1 cellular context compared by ENCODE assay signal in the genomic region with DNA sequence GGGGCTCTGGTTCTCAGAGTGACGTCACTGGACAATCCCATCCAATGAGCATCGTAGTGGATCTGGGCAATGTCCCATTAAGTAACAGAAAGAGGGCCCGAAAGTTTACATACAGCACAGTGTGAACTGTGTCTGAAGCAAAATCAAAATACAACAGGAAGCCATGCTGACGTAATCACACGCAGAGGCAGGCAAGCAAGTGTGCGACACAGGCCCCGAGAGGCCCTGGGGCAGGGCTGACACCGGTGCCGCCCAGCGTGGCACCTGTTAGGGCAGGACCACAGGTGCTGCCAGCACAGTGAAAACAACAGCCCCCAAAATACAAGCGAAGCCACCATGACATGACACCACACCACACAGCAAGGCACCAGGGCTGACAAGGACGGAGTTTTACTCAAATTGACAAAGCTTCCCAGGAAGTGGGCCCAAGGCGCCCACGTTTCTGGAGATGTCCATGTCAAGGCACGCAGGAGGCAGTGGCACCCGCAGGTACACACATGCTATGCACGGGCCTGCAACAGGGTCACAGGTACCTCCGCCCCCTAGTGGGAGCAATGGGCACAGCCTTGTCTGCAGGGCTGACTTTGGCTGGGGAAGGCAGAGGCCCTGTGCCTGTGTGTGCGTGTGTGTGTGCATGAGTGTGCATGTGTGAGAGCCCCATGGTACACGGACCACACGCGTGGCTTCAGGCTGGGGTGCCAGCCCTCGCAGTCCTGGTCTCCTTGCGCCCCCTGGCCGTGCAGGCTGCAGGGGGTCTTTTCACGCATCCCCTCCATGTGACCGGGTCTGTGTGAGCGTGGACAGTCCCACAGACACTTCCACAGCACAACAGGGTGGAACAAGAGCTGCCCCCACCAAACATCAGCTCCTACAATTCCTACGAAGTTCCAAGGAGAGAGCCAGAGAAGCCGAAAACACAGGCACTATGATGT.
TF ChIP-seq lines count a peak whose summit lies in the region.

No MANE protein-coding gene starts in this region.

TF ChIP-seq in K562, 482 proteins besides CTCF, POLR2A, EP300 and RAD21 (continued from another document and continues in another):
- TF ChIP-seq, protein P1, sequence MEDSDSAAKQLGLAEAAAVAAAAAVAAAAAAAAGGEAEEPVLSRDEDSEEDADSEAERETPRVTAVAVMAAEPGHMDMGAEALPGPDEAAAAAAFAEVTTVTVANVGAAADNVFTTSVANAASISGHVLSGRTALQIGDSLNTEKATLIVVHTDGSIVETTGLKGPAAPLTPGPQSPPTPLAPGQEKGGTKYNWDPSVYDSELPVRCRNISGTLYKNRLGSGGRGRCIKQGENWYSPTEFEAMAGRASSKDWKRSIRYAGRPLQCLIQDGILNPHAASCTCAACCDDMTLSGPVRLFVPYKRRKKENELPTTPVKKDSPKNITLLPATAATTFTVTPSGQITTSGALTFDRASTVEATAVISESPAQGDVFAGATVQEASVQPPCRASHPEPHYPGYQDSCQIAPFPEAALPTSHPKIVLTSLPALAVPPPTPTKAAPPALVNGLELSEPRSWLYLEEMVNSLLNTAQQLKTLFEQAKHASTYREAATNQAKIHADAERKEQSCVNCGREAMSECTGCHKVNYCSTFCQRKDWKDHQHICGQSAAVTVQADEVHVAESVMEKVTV (CRISPR knock-in tag; IDR thresholded peaks at IDR 0.05), result peak; percentile 49; the same call in 1 of the 2 replicates
- TF ChIP-seq GATAD2B (IDR thresholded peaks at IDR 0.05; ENCODE audit: borderline replicate concordance) (no peak), ZNF24 (IDR thresholded peaks at IDR 0.05) (0 out of 2 replicates have a peak, but pooled peaks have one; percentile 19), ATF3 (IDR thresholded peaks at IDR 0.05) (no peak), ATF3 (CRISPR knock-in tag; conservative IDR thresholded peaks at IDR 0.05) (no peak), ILK (tag; IDR thresholded peaks at IDR 0.05; ENCODE audit: borderline replicate concordance, low read depth) (no peak), ERF (CRISPR knock-in tag; IDR thresholded peaks at IDR 0.05) (no peak), CEBPG (CRISPR knock-in tag; IDR thresholded peaks at IDR 0.05) (0 out of 2 replicates have a peak, but pooled peaks have one; percentile 16), CEBPG (tag; conservative IDR thresholded peaks at IDR 0.05 in 1 of 2, IDR thresholded peaks at IDR 0.05 in 1 of 2) (no peak), ZNF699 (CRISPR knock-in tag; IDR thresholded peaks at IDR 0.05; ENCODE audit: insufficient replicate concordance) (no peak), STAG1 (CRISPR knock-in tag; IDR thresholded peaks at IDR 0.05; ENCODE audit: borderline replicate concordance) (no peak), TRIM28 (IDR thresholded peaks at IDR 0.05) (no peak), SMC3 (conservative IDR thresholded peaks at IDR 0.05; ENCODE audit: insufficient read depth, low read depth, low read length) (peak; percentile 69), CGGBP1 (CRISPR knock-in tag; IDR thresholded peaks at IDR 0.05) (no peak), ZFX (CRISPR knock-in tag; IDR thresholded peaks at IDR 0.05) (no peak; the same call in 1 of the 2 replicates), BRCA1 (IDR thresholded peaks at IDR 0.05) (no peak), BRCA1 (CRISPR knock-in tag; IDR thresholded peaks at IDR 0.05) (no peak), KDM5B (IDR thresholded peaks at IDR 0.05; ENCODE audit: insufficient replicate concordance, low read depth, low read length) (no peak), ZNF23 (CRISPR knock-in tag; IDR thresholded peaks at IDR 0.05) (no peak), SP1 (CRISPR knock-in tag; IDR thresholded peaks at IDR 0.05) (no peak), HNRNPL (IDR thresholded peaks at IDR 0.05; ENCODE audit: low read depth, low read length) (no peak), ZEB2 (IDR thresholded peaks at IDR 0.05) (no peak), HOXB6 (CRISPR knock-in tag; IDR thresholded peaks at IDR 0.05; ENCODE audit: borderline replicate concordance) (no peak), TCF7 (IDR thresholded peaks at IDR 0.05; ENCODE audit: borderline replicate concordance) (no peak), TARDBP (IDR thresholded peaks at IDR 0.05) (no peak), ZNF143 (CRISPR knock-in tag; IDR thresholded peaks at IDR 0.05) (no peak), SREBF2 (CRISPR knock-in tag; IDR thresholded peaks at IDR 0.05) (no peak), ZNF140 (CRISPR knock-in tag; IDR thresholded peaks at IDR 0.05) (no peak), MXI1 (IDR thresholded peaks at IDR 0.05; ENCODE audit: low read depth, low read length) (no peak), HBP1 (CRISPR knock-in tag; IDR thresholded peaks at IDR 0.05) (no peak), ELF4 (CRISPR knock-in tag; IDR thresholded peaks at IDR 0.05) (0 out of 2 replicates have a peak, but pooled peaks have one; percentile 25), SRSF9 (IDR thresholded peaks at IDR 0.05; ENCODE audit: borderline replicate concordance, low read depth, low read length) (no peak), MGA (IDR thresholded peaks at IDR 0.05) (peak; percentile 65), CAMTA2 (CRISPR knock-in tag; conservative IDR thresholded peaks at IDR 0.05) (no peak), PURB (CRISPR knock-in tag; IDR thresholded peaks at IDR 0.05; ENCODE audit: low read depth) (no peak), U2AF1 (optimal IDR thresholded peaks at IDR 0.05; ENCODE audit: low read depth, low read length) (no peak)
- TF ChIP-seq, protein P2, sequence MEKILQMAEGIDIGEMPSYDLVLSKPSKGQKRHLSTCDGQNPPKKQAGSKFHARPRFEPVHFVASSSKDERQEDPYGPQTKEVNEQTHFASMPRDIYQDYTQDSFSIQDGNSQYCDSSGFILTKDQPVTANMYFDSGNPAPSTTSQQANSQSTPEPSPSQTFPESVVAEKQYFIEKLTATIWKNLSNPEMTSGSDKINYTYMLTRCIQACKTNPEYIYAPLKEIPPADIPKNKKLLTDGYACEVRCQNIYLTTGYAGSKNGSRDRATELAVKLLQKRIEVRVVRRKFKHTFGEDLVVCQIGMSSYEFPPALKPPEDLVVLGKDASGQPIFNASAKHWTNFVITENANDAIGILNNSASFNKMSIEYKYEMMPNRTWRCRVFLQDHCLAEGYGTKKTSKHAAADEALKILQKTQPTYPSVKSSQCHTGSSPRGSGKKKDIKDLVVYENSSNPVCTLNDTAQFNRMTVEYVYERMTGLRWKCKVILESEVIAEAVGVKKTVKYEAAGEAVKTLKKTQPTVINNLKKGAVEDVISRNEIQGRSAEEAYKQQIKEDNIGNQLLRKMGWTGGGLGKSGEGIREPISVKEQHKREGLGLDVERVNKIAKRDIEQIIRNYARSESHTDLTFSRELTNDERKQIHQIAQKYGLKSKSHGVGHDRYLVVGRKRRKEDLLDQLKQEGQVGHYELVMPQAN (IDR thresholded peaks at IDR 0.05; ENCODE audit: borderline replicate concordance), result no peak
- TF ChIP-seq, protein P3, sequence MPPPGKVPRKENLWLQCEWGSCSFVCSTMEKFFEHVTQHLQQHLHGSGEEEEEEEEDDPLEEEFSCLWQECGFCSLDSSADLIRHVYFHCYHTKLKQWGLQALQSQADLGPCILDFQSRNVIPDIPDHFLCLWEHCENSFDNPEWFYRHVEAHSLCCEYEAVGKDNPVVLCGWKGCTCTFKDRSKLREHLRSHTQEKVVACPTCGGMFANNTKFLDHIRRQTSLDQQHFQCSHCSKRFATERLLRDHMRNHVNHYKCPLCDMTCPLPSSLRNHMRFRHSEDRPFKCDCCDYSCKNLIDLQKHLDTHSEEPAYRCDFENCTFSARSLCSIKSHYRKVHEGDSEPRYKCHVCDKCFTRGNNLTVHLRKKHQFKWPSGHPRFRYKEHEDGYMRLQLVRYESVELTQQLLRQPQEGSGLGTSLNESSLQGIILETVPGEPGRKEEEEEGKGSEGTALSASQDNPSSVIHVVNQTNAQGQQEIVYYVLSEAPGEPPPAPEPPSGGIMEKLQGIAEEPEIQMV (tag; conservative IDR thresholded peaks at IDR 0.05; ENCODE audit: low read depth), result no peak
